In genomic region chr1:118821801-118822200, GRCh38 we compare ENCODE assay signal across 16 cellular contexts.
DNase-seq lines count a peak whose midpoint lies in the region; ATAC-seq and TF ChIP-seq lines count a peak whose summit lies in the region.
"Had no signal": no experiment of that assay in that cellular context is flagged by ENCODE, and none has a peak within 500 bp of the region (broad histone marks: within the 10 kb centered on the region; RNA-seq: fewer than 3 reads in every experiment).

No MANE protein-coding gene starts in this region.

- DNase-seq in AG20443 (ENCODE audit: low spot score) (peak; percentile 42), M059J (ENCODE audit: low read depth) (peak; percentile 42), choroid plexus epithelial cell (ENCODE audit: low read depth) (peak; percentile 43), osteoblast (ENCODE audit: insufficient read length, low spot score, missing footprints) (peak; percentile 50)
- DNase-seq in stimulated activated naive CD8-positive, alpha-beta T cell treated with anti-CD3 and anti-CD28 coated beads, Interleukin-15, amount 100 ng/mL, for 72 hours: no peak
- DNase-seq: DMS153, NCI-H1105, NCI-H1694 treated with DMSO at 0.1 percent for 48 hours, NCI-H82, Peyer's patch, SHP77 had no signal

- no peak for ATAC-seq in stimulated activated naive CD8-positive, alpha-beta T cell treated with anti-CD3 and anti-CD28 coated beads, Interleukin-15, amount 100 ng/mL, for 72 hours
- ATAC-seq in GM21717 (IDR thresholded peaks at IDR 0.05; ENCODE audit: unreplicated experiment) (no peak), HG03175 (IDR thresholded peaks at IDR 0.05; ENCODE audit: unreplicated experiment) (no peak), HG02571 (IDR thresholded peaks at IDR 0.05; ENCODE audit: unreplicated experiment) (no peak)
- ATAC-seq: K562 had no signal

- H3K4me1 ChIP-seq in osteoblast (ENCODE audit: insufficient read depth, low read length): no peaks in the 10 kb centered on the region
- H3K4me1 ChIP-seq: BLaER1, Peyer's patch had no signal

- H3K4me2 ChIP-seq in osteoblast (ENCODE audit: insufficient read depth, low read length): peak overlapping the region; percentile 29
- H3K4me2 ChIP-seq: BLaER1 had no signal

- H3K27ac ChIP-seq in osteoblast (ENCODE audit: low read depth, low read length): no peak overlapping the region
- H3K27ac ChIP-seq: BLaER1, Peyer's patch had no signal

- H3K27me3 ChIP-seq in osteoblast (ENCODE audit: insufficient read depth, low read length): no peaks in the 10 kb centered on the region
- H3K27me3 ChIP-seq: BLaER1, Peyer's patch had no signal

- TF ChIP-seq CTCF in choroid plexus epithelial cell (conservative IDR thresholded peaks at IDR 0.05; ENCODE audit: low read depth, low read length) (no peak), osteoblast (IDR thresholded peaks at IDR 0.05; ENCODE audit: extremely low read depth, low read depth, low read length) (no peak)

- H3K9me3 Mint-ChIP-seq in stimulated activated naive CD8-positive, alpha-beta T cell treated with anti-CD3 and anti-CD28 coated beads, Interleukin-15, amount 100 ng/mL, for 72 hours: no peaks in the 10 kb centered on the region

- no peak overlapping the region for H2AFZ ChIP-seq in osteoblast (ENCODE audit: low read length)

- H3K36me3 ChIP-seq in osteoblast (ENCODE audit: insufficient read depth, low read length): no peaks in the 10 kb centered on the region
- H3K36me3 ChIP-seq: BLaER1, Peyer's patch had no signal

- H3K4me3 ChIP-seq in choroid plexus epithelial cell (ENCODE audit: low read depth, low read length): no peak overlapping the region
- H3K4me3 ChIP-seq in osteoblast (ENCODE audit: insufficient read depth, low read length): no peak overlapping the region
- H3K4me3 ChIP-seq: BLaER1, K562, Peyer's patch had no signal

- no peak overlapping the region for H3K4me3 Mint-ChIP-seq in stimulated activated naive CD8-positive, alpha-beta T cell treated with anti-CD3 and anti-CD28 coated beads, Interleukin-15, amount 100 ng/mL, for 72 hours

- no peaks in the 10 kb centered on the region for H3K4me1 Mint-ChIP-seq in stimulated activated naive CD8-positive, alpha-beta T cell treated with anti-CD3 and anti-CD28 coated beads, Interleukin-15, amount 100 ng/mL, for 72 hours

- H3K79me2 ChIP-seq in osteoblast (ENCODE audit: insufficient read depth, low read length): no peaks in the 10 kb centered on the region

- no peak overlapping the region for H3K27ac Mint-ChIP-seq in stimulated activated naive CD8-positive, alpha-beta T cell treated with anti-CD3 and anti-CD28 coated beads, Interleukin-15, amount 100 ng/mL, for 72 hours

- H4K20me1 ChIP-seq in osteoblast (ENCODE audit: insufficient read depth, low read length): no peaks in the 10 kb centered on the region
- H4K20me1 ChIP-seq: BLaER1 had no signal

- no peaks in the 10 kb centered on the region for H3K27me3 Mint-ChIP-seq in stimulated activated naive CD8-positive, alpha-beta T cell treated with anti-CD3 and anti-CD28 coated beads, Interleukin-15, amount 100 ng/mL, for 72 hours

- H3K9me3 ChIP-seq in osteoblast (ENCODE audit: low read depth, low read length): no peaks in the 10 kb centered on the region
- H3K9me3 ChIP-seq: BLaER1, Peyer's patch had no signal

Comparison
In these comparisons a context has a peak if more than half of its experiments do, and no peak if none do; other contexts are left out.
1. DNase-seq: peak in AG20443 (single experiment), M059J (single experiment), choroid plexus epithelial cell (single experiment) and osteoblast (single experiment); none in stimulated activated naive CD8-positive, alpha-beta T cell treated with anti-CD3 and anti-CD28 coated beads, Interleukin-15, amount 100 ng/mL, for 72 hours (0 of 2).